8 cellular contexts compared by ENCODE assay signal in genomic region chr11:64553554-64554201, GRCh38. TPM values are rescaled to one million over a fixed set of nuclear protein-coding genes. Genes with fewer than 3 reads are reported as not detected.
DNase-seq lines count a peak whose midpoint lies in the region; ATAC-seq and TF ChIP-seq lines count a peak whose summit lies in the region.

No MANE protein-coding gene starts in this region.

- WGBS in testis, 2 donors: 36 to 55% methylated on average over 12 to 13 of the region's 13 CpGs

- ATAC-seq in Right ventricle myocardium inferior (peak; percentile 71), HG02870 (IDR thresholded peaks at IDR 0.05; ENCODE audit: unreplicated experiment) (no peak)

- intact Hi-C loops in Right ventricle myocardium inferior (cut with DNase I) (loop anchor here (1.0 kb wide), 1 partner anchor 99 kb away; no protein-coding TSS in a partner anchor), cardiac septum (cut with DNase I) (loop anchor here (1.0 kb wide), 1 partner anchor 100 kb away; no protein-coding TSS in a partner anchor), testis (cut with DNase I; ENCODE audit: low total_unique reads) (loop anchor here (5.0 kb wide), 1 partner anchor 99 kb away; no protein-coding TSS in a partner anchor)

- peaks cover 7% of the 10 kb centered on the region for H3K27me3 ChIP-seq in neutrophil
- H3K27me3 ChIP-seq in testis: no peaks in the 10 kb centered on the region

- H3K4me3 ChIP-seq in fibroblast of the aortic adventitia (ENCODE audit: low read depth, low read length): no peak overlapping the region
- no peak overlapping the region for H3K4me3 ChIP-seq in neutrophil (ENCODE audit: low read depth in 1 of 2, low read length in 1 of 2)
- no peak overlapping the region for H3K4me3 ChIP-seq in testis

- peak; percentile 98 for TF ChIP-seq CTCF in fibroblast of the aortic adventitia (IDR thresholded peaks at IDR 0.05; ENCODE audit: insufficient read depth, low read length)
- TF ChIP-seq CTCF in neutrophil (IDR thresholded peaks at IDR 0.05): peak; percentile 89
- TF ChIP-seq CTCF in testis (IDR thresholded peaks at IDR 0.05): peak; percentile 98 to 99 (median 99)

- no peaks in the 10 kb centered on the region for H3K9me3 ChIP-seq in neutrophil
- no peaks in the 10 kb centered on the region for H3K9me3 ChIP-seq in testis

- no peak for TF ChIP-seq POLR2A in testis (IDR thresholded peaks at IDR 0.05)

- DNase-seq in Right ventricle myocardium inferior (ENCODE audit: missing footprints) (no peak), cardiac septum (ENCODE audit: low spot score) (no peak), NCI-H69 (lab: John Stamatoyannopoulos, UW) (peak; percentile 58), fibroblast of the aortic adventitia (ENCODE audit: low read depth) (peak; percentile 78), testis (peak; percentile 83)
- peak; percentile 13 to 34 for DNase-seq in activated T-helper 1 cell treated with anti-CD3 and anti-CD28 coated beads, Interleukin-2, amount 50 U/mL, for 16 hours (ENCODE audit: low read depth in 1 of 2, low spot score in 1 of 2)

- no peak overlapping the region for H3K27ac ChIP-seq in neutrophil
- H3K27ac ChIP-seq in testis: peak overlapping the region; percentile 81 to 86

- H3K4me1 ChIP-seq in neutrophil (ENCODE audit: control insufficient read depth in 1 of 2, insufficient read depth in 1 of 2, low read depth in 1 of 2, low read length in 1 of 2) (no peaks in the 10 kb centered on the region), testis (peaks cover 33% of the 10 kb centered on the region)

- H3K36me3 ChIP-seq in neutrophil: no peaks in the 10 kb centered on the region
- no peaks in the 10 kb centered on the region for H3K36me3 ChIP-seq in testis (ENCODE audit: low read depth, missing control alignments)

RNA-seq across cellular contexts. Expression of gene SLC22A11, which starts 2.1 kb away (rescaled TPM):
- not detected for total RNA-seq in Right ventricle myocardium inferior
- not detected for total RNA-seq in cardiac septum
- not detected in 2 replicates for total RNA-seq in fibroblast of the aortic adventitia (ENCODE audit: low replicate concordance)
- 1 to 10 TPM in 1 of 2 donors, under 1 TPM in 1; 0.63 to 1.2 TPM for total RNA-seq in testis
- polyA plus RNA-seq in testis (ENCODE audit: insufficient read depth, low read depth, low replicate concordance): 1.7 TPM

RNA-seq across cellular contexts. Expression of gene SLC22A12, which starts 37.3 kb away (rescaled TPM):
- total RNA-seq in Right ventricle myocardium inferior (not detected), cardiac septum (not detected), fibroblast of the aortic adventitia (ENCODE audit: low replicate concordance) (not detected in 2 replicates), testis (not detected)
- polyA plus RNA-seq in testis (ENCODE audit: insufficient read depth, low read depth, low replicate concordance): not detected

Comparison
In these comparisons a context has a peak if more than half of its experiments do, and no peak if none do; other contexts are left out.
1. DNase-seq: peak in NCI-H69 (single experiment), activated T-helper 1 cell treated with anti-CD3 and anti-CD28 coated beads, Interleukin-2, amount 50 U/mL, for 16 hours (2 of 2), fibroblast of the aortic adventitia (single experiment) and testis (single experiment); none in Right ventricle myocardium inferior (single experiment) and cardiac septum (single experiment).
2. Peak in every context shown above with its lines, with median percentiles within 50 percentile points of each other: CTCF ChIP-seq.